16 cellular contexts compared by ENCODE assay signal in the genomic region with DNA sequence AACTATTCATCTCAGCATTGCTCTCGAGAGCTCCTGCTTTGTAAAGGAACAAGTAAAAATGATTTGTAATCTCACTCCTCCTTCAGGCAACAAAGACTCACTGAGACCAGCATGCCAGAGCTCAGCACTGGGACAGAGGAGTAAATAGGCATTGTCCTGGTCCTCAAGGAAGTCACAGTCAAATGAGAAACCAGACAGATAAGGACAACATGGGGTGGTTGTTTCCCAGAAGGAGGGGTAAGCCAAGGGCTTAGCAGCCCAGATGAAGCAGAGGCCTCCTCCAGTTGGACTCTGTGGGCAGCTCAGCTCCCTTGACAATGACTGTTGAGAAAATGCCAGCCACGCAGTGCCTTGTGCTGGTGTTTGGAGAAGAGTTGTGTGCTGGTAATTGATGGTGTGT.
"Had no signal": no experiment of that assay in that cellular context is flagged by ENCODE, and none has a peak within 500 bp of the region (broad histone marks: within the 10 kb centered on the region; RNA-seq: fewer than 3 reads in every experiment).

No MANE protein-coding gene starts in this region.

- H3K27me3 ChIP-seq: colonic mucosa, esophagus muscularis mucosa, foreskin keratinocyte, gastroesophageal sphincter, heart left ventricle, hepatocyte had no signal

- DNase-seq: colonic mucosa; cortex of kidney; effector CD8-positive, alpha-beta T cell; effector memory CD8-positive, alpha-beta T cell; foreskin keratinocyte; heart left ventricle; hypothalamus; left cardiac atrium; left lung; left ventricle myocardium superior; lower lobe of right lung; mesenchymal stem cell; midbrain had no signal

- H3K4me1 ChIP-seq: colonic mucosa, esophagus muscularis mucosa, foreskin keratinocyte, gastroesophageal sphincter, heart left ventricle, left lung, lower lobe of right lung had no signal

- H3K4me3 ChIP-seq: colonic mucosa, esophagus muscularis mucosa, gastroesophageal sphincter, heart left ventricle, hepatocyte, left lung, lower lobe of right lung had no signal

- H3K27ac ChIP-seq: colonic mucosa, esophagus muscularis mucosa, foreskin keratinocyte, gastroesophageal sphincter, heart left ventricle, hepatocyte, left lung, lower lobe of right lung had no signal

- H3K36me3 ChIP-seq: colonic mucosa, esophagus muscularis mucosa, gastroesophageal sphincter, heart left ventricle, left lung, lower lobe of right lung had no signal

- H3K79me2 ChIP-seq: hepatocyte had no signal

- H3K4me2 ChIP-seq: hepatocyte had no signal
